In the genomic region with DNA sequence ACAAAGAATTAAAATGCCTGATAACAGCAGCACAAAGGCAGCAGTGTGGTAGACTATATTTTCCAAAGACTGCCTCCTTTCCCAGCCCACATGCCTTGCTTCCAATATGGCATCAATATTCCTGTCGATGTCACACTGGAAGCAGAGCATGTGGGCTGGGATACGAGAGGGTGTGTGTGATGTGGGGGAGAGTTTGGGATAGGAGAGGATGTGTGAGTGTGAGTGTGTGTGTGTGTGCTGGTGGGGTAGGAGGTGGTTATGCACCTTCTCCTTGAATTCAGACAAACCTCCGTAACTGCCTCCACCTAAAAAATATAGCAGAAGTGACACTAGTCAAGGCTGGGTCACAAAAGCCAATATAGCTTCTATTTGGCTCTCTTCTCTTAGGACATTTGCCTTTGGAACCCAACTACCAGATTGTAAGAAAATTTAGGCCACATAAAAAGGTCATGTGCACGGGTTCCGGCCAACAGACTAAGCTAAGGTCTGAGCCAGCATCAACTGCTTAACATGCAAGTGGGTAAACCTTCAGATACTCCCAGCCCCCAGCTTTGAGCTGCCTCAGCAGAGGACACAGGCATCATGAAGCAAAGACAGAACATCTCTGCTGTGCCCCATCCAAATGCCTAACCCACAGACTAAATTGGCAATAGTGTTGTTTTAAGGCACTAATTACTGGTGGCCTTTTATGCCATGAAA, we compare ENCODE assay signal across 16 cellular contexts. TPM values are rescaled to one million over a fixed set of nuclear protein-coding genes. Genes with fewer than 3 reads are reported as not detected.
A peak's percentile ranks its signal among the peaks of the same experiment; 100 is the strongest.
DNase-seq lines count a peak whose midpoint lies in the region; ATAC-seq and TF ChIP-seq lines count a peak whose summit lies in the region.
"Had no signal": no experiment of that assay in that cellular context is flagged by ENCODE, and none has a peak within 500 bp of the region (broad histone marks: within the 10 kb centered on the region; RNA-seq: fewer than 3 reads in every experiment).

No MANE protein-coding gene starts in this region.

- no peak for TF ChIP-seq CTCF in H9 (conservative IDR thresholded peaks at IDR 0.05)

- H3K56ac ChIP-seq in H9 (ENCODE audit: insufficient read length, low read depth, low read length) = no peak overlapping the region

- H3K79me1 ChIP-seq in H9 (ENCODE audit: insufficient read depth, low read depth, low read length, poor library complexity, severe bottlenecking) = peaks cover 14% of the 10 kb centered on the region

- no peak overlapping the region for H3K4me2 ChIP-seq in H9 (ENCODE audit: insufficient read depth, insufficient read length, low read length)
- H3K4me2 ChIP-seq: PC-9 had no signal

- DNase-seq in Ammon's horn (ENCODE audit: low spot score) (peak; percentile 69), H9 (no peak), cerebellum (ENCODE audit: low spot score) (peak; percentile 34), medulla oblongata (ENCODE audit: extremely low spot score) (peak; percentile 64), DMS53 (lab: John Stamatoyannopoulos, UW) (no peak)
- DNase-seq: DMS 273 treated with DMSO at 0.1 percent for 48 hours, KBM-7, NCI-H146, NCI-H510A treated with DMSO at 0.1 percent for 48 hours, NCI-H82, PC-9, SJCRH30 had no signal

- H4K5ac ChIP-seq in H9 (ENCODE audit: insufficient read length, low read depth, low read length) = no peak overlapping the region

- H2BK120ac ChIP-seq in H9 (ENCODE audit: low read depth, low read length, poor library complexity, severe bottlenecking) = no peak overlapping the region

- H3K23ac ChIP-seq in H9 (ENCODE audit: insufficient read length, low read depth, low read length) = no peak overlapping the region

- H4K20me1 ChIP-seq in H9 (ENCODE audit: control insufficient read depth, insufficient read depth, insufficient read length) = no peaks in the 10 kb centered on the region

- WGBS in H9 (ENCODE audit: extremely low coverage, insufficient read length, low lambda C conversion rate) = 100% methylated on average over 1 of the region's 5 CpGs

- peaks cover 18 to 19% of the 10 kb centered on the region in 2 experiments for H3K4me1 Mint-ChIP-seq in H9

- no peak overlapping the region for H2AFZ ChIP-seq in H9 (ENCODE audit: low read length)
- H2AFZ ChIP-seq: PC-9 had no signal

- H3K79me2 ChIP-seq in H9 (ENCODE audit: insufficient read depth, low read length) = peaks cover 9% of the 10 kb centered on the region; the same call in 1 of the 2 replicates

- H2BK12ac ChIP-seq in H9 (ENCODE audit: insufficient read length, low read depth, low read length) = no peak overlapping the region

- H3K9ac ChIP-seq in H9 (ENCODE audit: extremely low read depth, insufficient read length, low read length) = no peak overlapping the region
- H3K9ac ChIP-seq: BLaER1 treated with 17β-estradiol and CSF1 and Interleukin-3, amounts not matched to agents 10 nM and 100 nM had no signal

- H3K27ac ChIP-seq in H9 (ENCODE audit: insufficient read length, low read depth, low read length) = no peak overlapping the region
- H3K27ac ChIP-seq: BLaER1 treated with 17β-estradiol and CSF1 and Interleukin-3, amounts not matched to agents 10 nM and 100 nM; PC-9; SJCRH30 had no signal

- no peak overlapping the region for H2BK5ac ChIP-seq in H9 (ENCODE audit: insufficient read length, low read length)

- no peak overlapping the region for H4K91ac ChIP-seq in H9 (ENCODE audit: insufficient read length, low read depth, low read length)

- no peak overlapping the region for H3T11ph ChIP-seq in H9 (ENCODE audit: low read length)

- no peak overlapping the region for H2BK20ac ChIP-seq in H9 (ENCODE audit: low read depth, low read length, poor library complexity, severe bottlenecking)

- H3K27me3 ChIP-seq in H9 (ENCODE audit: insufficient read depth, low read length) = no peaks in the 10 kb centered on the region
- H3K27me3 ChIP-seq: BLaER1 treated with 17β-estradiol and CSF1 and Interleukin-3, amounts not matched to agents 10 nM and 100 nM; SJCRH30 had no signal

- no peaks in the 10 kb centered on the region for H3K36me3 Mint-ChIP-seq in H9 (ENCODE audit: insufficient read depth in 1 of 3, low read depth in 3 of 3)

- H3K23me2 ChIP-seq in H9 (ENCODE audit: insufficient read length, low read depth, low read length, poor library complexity, severe bottlenecking) = no peaks in the 10 kb centered on the region

- H3K14ac ChIP-seq in H9 (ENCODE audit: insufficient read depth, low read length) = no peak overlapping the region

- H3K27me3 Mint-ChIP-seq in H9 (ENCODE audit: low read depth) = no peaks in the 10 kb centered on the region

- H3K4me3 Mint-ChIP-seq in H9 = no peak overlapping the region

- H4K8ac ChIP-seq in H9 (replicated peaks; ENCODE audit: insufficient read length, low read depth, low read length) = no peak overlapping the region

- no peak for ATAC-seq in HG03045 (IDR thresholded peaks at IDR 0.05; ENCODE audit: unreplicated experiment)
- no peak for ATAC-seq in GM21423 (IDR thresholded peaks at IDR 0.05; ENCODE audit: unreplicated experiment)
- ATAC-seq in HG03139 (IDR thresholded peaks at IDR 0.05; ENCODE audit: unreplicated experiment) = no peak

- no peaks in the 10 kb centered on the region for H3K4me1 ChIP-seq in H9 (ENCODE audit: insufficient read depth, low read length)
- H3K4me1 ChIP-seq: SJCRH30 had no signal

- H3K27ac Mint-ChIP-seq in H9 = peak overlapping the region; percentile 15 to 81 (median 52); a peak in 5 of 7 replicates

- H3K18ac ChIP-seq in H9 (ENCODE audit: insufficient read length, low read depth, low read length) = no peak overlapping the region

- H3K9me3 ChIP-seq in H9 (ENCODE audit: control insufficient read depth, low read depth, low read length) = no peaks in the 10 kb centered on the region
- H3K9me3 ChIP-seq: SJCRH30 had no signal

- no peaks in the 10 kb centered on the region for H3K9me3 Mint-ChIP-seq in H9

- no peak overlapping the region for H2BK15ac ChIP-seq in H9 (ENCODE audit: low read depth, low read length)

- no peak overlapping the region for H3K4ac ChIP-seq in H9 (ENCODE audit: low read depth, low read length)

- no peak overlapping the region for H2AK5ac ChIP-seq in H9 (ENCODE audit: insufficient read length, low read length)

RNA-seq across cellular contexts. Expression of a gene that starts 29.5 kb away (rescaled TPM):
- total RNA-seq in H9 (2021) (46.3 and 47.2 TPM in 2 replicates), cerebellum (43.3 TPM)

Comparison
In these comparisons a context has a peak if more than half of its experiments do, and no peak if none do; other contexts are left out.
1. DNase-seq: peak in Ammon's horn (single experiment), cerebellum (single experiment) and medulla oblongata (single experiment); none in H9 (single experiment) and DMS53 (single experiment).